In genomic region chr16:68798398-68798797, GRCh38 we compare ENCODE assay signal across 19 cellular contexts. TPM values are rescaled to one million over a fixed set of nuclear protein-coding genes. Genes with fewer than 3 reads are reported as not detected.
A peak's percentile ranks its signal among the peaks of the same experiment; 100 is the strongest.
DNase-seq lines count a peak whose midpoint lies in the region; TF ChIP-seq lines count a peak whose summit lies in the region.
"Had no signal": no experiment of that assay in that cellular context is flagged by ENCODE, and none has a peak within 500 bp of the region (broad histone marks: within the 10 kb centered on the region; RNA-seq: fewer than 3 reads in every experiment).

No MANE protein-coding gene starts in this region.

- no peak overlapping the region for H3K27ac ChIP-seq in SJCRH30
- H3K27ac ChIP-seq: coronary artery, left lung had no signal

- H3K4me3 Mint-ChIP-seq in MCF 10A (ENCODE audit: unreplicated experiment): no peak overlapping the region
- H3K4me3 Mint-ChIP-seq: activated T-helper 1 cell treated with anti-CD3 and anti-CD28 coated beads, Interleukin-12 subunit alpha, Interleukin-12 subunit beta, Interleukin-2, Interleukin-4 antibody, amounts not matched to agents 30 ng/mL and 10 ng/mL and 1 ng/mL, durations not matched to agents 14 hours and 24 hours and 36 hours; brain; CD4-positive, alpha-beta memory T cell; stimulated activated naive CD8-positive, alpha-beta T cell treated with anti-CD3 and anti-CD28 coated beads, Interleukin-15, amount 100 ng/mL, for 72 hours had no signal

- no peaks in the 10 kb centered on the region for H3K36me3 ChIP-seq in SJCRH30
- H3K36me3 ChIP-seq: left lung had no signal

- no peaks in the 10 kb centered on the region for H3K27me3 ChIP-seq in SJCRH30
- H3K27me3 ChIP-seq: left lung had no signal

- no peaks in the 10 kb centered on the region for H3K9me3 Mint-ChIP-seq in MCF 10A (ENCODE audit: unreplicated experiment)
- H3K9me3 Mint-ChIP-seq: activated T-helper 1 cell treated with anti-CD3 and anti-CD28 coated beads, Interleukin-12 subunit alpha, Interleukin-12 subunit beta, Interleukin-2, Interleukin-4 antibody, amounts not matched to agents 30 ng/mL and 10 ng/mL and 1 ng/mL, durations not matched to agents 14 hours and 24 hours and 36 hours; CD4-positive, alpha-beta memory T cell; stimulated activated naive CD8-positive, alpha-beta T cell treated with anti-CD3 and anti-CD28 coated beads, Interleukin-15, amount 100 ng/mL, for 72 hours had no signal

- H3K27me3 Mint-ChIP-seq in MCF 10A (ENCODE audit: insufficient read depth, unreplicated experiment): no peaks in the 10 kb centered on the region
- H3K27me3 Mint-ChIP-seq: brain; CD4-positive, alpha-beta memory T cell; stimulated activated naive CD8-positive, alpha-beta T cell treated with anti-CD3 and anti-CD28 coated beads, Interleukin-15, amount 100 ng/mL, for 72 hours had no signal

- CTCF ChIA-PET in MCF 10A (lab: Yijun Ruan, JAX): interaction anchor here (0.5 to 5.5 kb wide), 7 partner anchors 15 to 270 kb away, joined by 3 to 64 read pairs (median 8); no protein-coding TSS in a partner anchor

- no TSS peak for BruUV-seq in MCF 10A (replicated peaks; lab: Mats Ljungman, UMichigan)

- intact Hi-C loops in MCF 10A (cut with micrococcal nuclease): no loop called here

- POLR2A ChIA-PET in MCF 10A (lab: Yijun Ruan, JAX): interaction anchor here (0.8 to 4.0 kb wide), 8 partner anchors 11 to 307 kb away, joined by 3 to 20 read pairs (median 10); partner anchors contain the start of genes CDH1 and HAS3

- no peak overlapping the region for H3K4me3 ChIP-seq in SJCRH30
- H3K4me3 ChIP-seq: coronary artery, left lung had no signal

- H3K4me1 Mint-ChIP-seq in MCF 10A (ENCODE audit: insufficient read depth, unreplicated experiment): peaks cover 21% of the 10 kb centered on the region
- H3K4me1 Mint-ChIP-seq: CD4-positive, alpha-beta memory T cell; stimulated activated naive CD8-positive, alpha-beta T cell treated with anti-CD3 and anti-CD28 coated beads, Interleukin-15, amount 100 ng/mL, for 72 hours had no signal

- peaks cover 10% of the 10 kb centered on the region for H3K36me3 Mint-ChIP-seq in MCF 10A (ENCODE audit: insufficient read depth, unreplicated experiment)
- H3K36me3 Mint-ChIP-seq: brain; CD4-positive, alpha-beta memory T cell had no signal

- H3K9me3 ChIP-seq in SJCRH30 (replicated peaks): no peaks in the 10 kb centered on the region
- H3K9me3 ChIP-seq: left lung had no signal

- peak overlapping the region; percentile 3 for H3K27ac Mint-ChIP-seq in MCF 10A (ENCODE audit: low read depth, unreplicated experiment)
- H3K27ac Mint-ChIP-seq: activated T-helper 1 cell treated with anti-CD3 and anti-CD28 coated beads, Interleukin-12 subunit alpha, Interleukin-12 subunit beta, Interleukin-2, Interleukin-4 antibody, amounts not matched to agents 30 ng/mL and 10 ng/mL and 1 ng/mL, durations not matched to agents 14 hours and 24 hours and 36 hours; CD4-positive, alpha-beta memory T cell had no signal

- TF ChIP-seq CTCF in MCF 10A (IDR thresholded peaks at IDR 0.05; ENCODE audit: unreplicated experiment): no peak

- peak; percentile 30 for DNase-seq in DMS153 (lab: John Stamatoyannopoulos, UW)
- DNase-seq in NCI-H146 treated with DMSO at 0.1 percent for 48 hours (lab: John Stamatoyannopoulos, UW; ENCODE audit: unreplicated experiment): peak; percentile 46
- DNase-seq in MCF 10A (ENCODE audit: unreplicated experiment): peak; percentile 42
- DNase-seq in myocyte (ENCODE audit: low read depth): peak; percentile 28
- DNase-seq in NAMALWA (ENCODE audit: low spot score): no peak
- no peak for DNase-seq in medulla oblongata (ENCODE audit: extremely low spot score)
- no peak for DNase-seq in ecto neural progenitor cell (ENCODE audit: low spot score)
- no peak for DNase-seq in SJCRH30
- DNase-seq: activated CD4-positive, CD25-positive, alpha-beta regulatory T cell treated with anti-CD3 and anti-CD28 coated beads, Interleukin-2, amount 50 U/mL, for 72 hours; CD4-positive, alpha-beta memory T cell; Karpas-422; left lung; NCI-H1694 treated with DMSO at 0.1 percent for 48 hours; stimulated activated CD4-positive, alpha-beta T cell treated with anti-CD3 and anti-CD28 coated beads, Interleukin-2, amount 100 ng/mL, for 24 hours; stimulated activated naive CD8-positive, alpha-beta T cell treated with anti-CD3 and anti-CD28 coated beads, Interleukin-15, amount 100 ng/mL, for 72 hours; T-helper 9 cell had no signal

- peaks cover 7% of the 10 kb centered on the region for H3K4me1 ChIP-seq in SJCRH30

RNA-seq across cellular contexts. Expression of gene TANGO6, which starts 44.9 kb away (rescaled TPM):
- total RNA-seq in MCF 10A (2022): 14.6 and 21.8 TPM in 2 replicates
- 10.0 and 11.4 TPM in 2 replicates for total RNA-seq in myocyte
- 13.4 TPM for polyA plus RNA-seq in myocyte (2012)
- 5.8 and 7.3 TPM in 2 replicates for total RNA-seq in SJCRH30 (2014; rRNA removed; shearing (Covaris generic))

Comparison
In these comparisons a context has a peak if more than half of its experiments do, and no peak if none do; other contexts are left out.
1. DNase-seq: peak in DMS153 (single experiment), NCI-H146 treated with DMSO at 0.1 percent for 48 hours (single experiment), MCF 10A (single experiment) and myocyte (single experiment); none in NAMALWA (single experiment), medulla oblongata (single experiment), ecto neural progenitor cell (single experiment) and SJCRH30 (0 of 2).